12 cellular contexts compared by ENCODE assay signal in genomic region chr18:11950824-11951223, GRCh38.
"Had no signal": no experiment of that assay in that cellular context is flagged by ENCODE, and none has a peak within 500 bp of the region (broad histone marks: within the 10 kb centered on the region; RNA-seq: fewer than 3 reads in every experiment).

No MANE protein-coding gene starts in this region.

- H3K27ac ChIP-seq: brain microvascular endothelial cell, parathyroid adenoma, tibial nerve had no signal

- H3K4me3 ChIP-seq: tibial nerve had no signal

- H3K9ac ChIP-seq: parathyroid adenoma had no signal

- H3K9me3 ChIP-seq: tibial nerve had no signal

- H3K36me3 ChIP-seq: brain microvascular endothelial cell, tibial nerve had no signal

- H3K27me3 ChIP-seq: brain microvascular endothelial cell, tibial nerve had no signal

- DNase-seq: activated CD4-positive, alpha-beta T cell treated with anti-CD3 and anti-CD28 coated beads, Interleukin-2, amount 50 U/mL, for 4 hours; activated effector memory CD4-positive, alpha-beta T cell treated with anti-CD3 and anti-CD28 coated beads, Interleukin-2, amount 50 U/mL, for 16 hours; activated T-cell treated with anti-CD3 and anti-CD28 coated beads, Interleukin-2, amount 50 U/mL, for 24 hours; amygdala; brain microvascular endothelial cell; dermis blood vessel endothelial cell; hippocampal formation; left ventricle myocardium superior; mesenchymal stem cell; retina had no signal
